17 cellular contexts compared by ENCODE assay signal in genomic region chr3:150248865-150249360, GRCh38.
DNase-seq lines count a peak whose midpoint lies in the region; FAIRE-seq and TF ChIP-seq lines count a peak whose summit lies in the region.
"Had no signal": no experiment of that assay in that cellular context is flagged by ENCODE, and none has a peak within 500 bp of the region (broad histone marks: within the 10 kb centered on the region; RNA-seq: fewer than 3 reads in every experiment).

No MANE protein-coding gene starts in this region.

- FAIRE-seq in GM19239 (lab: Jason Lieb, UNC): no peak
- FAIRE-seq: G401.6, GM12892 had no signal

- H3K4me1 Mint-ChIP-seq in brain (peaks cover 57% of the 10 kb centered on the region), mesothelial cell of epicardium (peaks cover 41% of the 10 kb centered on the region)
- H3K4me1 Mint-ChIP-seq: activated CD4-positive, alpha-beta T cell treated with anti-CD3 and anti-CD28 coated beads, Interleukin-2, amount 10 ng/mL, durations not matched to agents 24 days and 14 days; activated naive CD4-positive, alpha-beta T cell treated with anti-CD3 and anti-CD28 coated beads, Interleukin-2, amount 50 U/mL, for 24 hours had no signal

- peak overlapping the region in 2 of 5 experiments; percentile 6 to 16 for H3K4me3 Mint-ChIP-seq in brain
- H3K4me3 Mint-ChIP-seq in mesothelial cell of epicardium: no peak overlapping the region
- H3K4me3 Mint-ChIP-seq: activated CD4-positive, alpha-beta T cell treated with anti-CD3 and anti-CD28 coated beads, Interleukin-2, amount 10 ng/mL, durations not matched to agents 24 days and 14 days; activated naive CD4-positive, alpha-beta T cell treated with anti-CD3 and anti-CD28 coated beads, Interleukin-2, amount 50 U/mL, for 24 hours had no signal

- H3K4me3 ChIP-seq in skeletal muscle satellite cell (ENCODE audit: low read length): no peak overlapping the region
- H3K4me3 ChIP-seq: body of pancreas, lung had no signal

- H3K9me3 Mint-ChIP-seq in brain (peaks cover 0 to 4% (median 0%) of the 10 kb centered on the region in 5 experiments), mesothelial cell of epicardium (peaks cover 3% of the 10 kb centered on the region)
- H3K9me3 Mint-ChIP-seq: activated CD4-positive, alpha-beta T cell treated with anti-CD3 and anti-CD28 coated beads, Interleukin-2, amount 10 ng/mL, durations not matched to agents 24 days and 14 days; activated naive CD4-positive, alpha-beta T cell treated with anti-CD3 and anti-CD28 coated beads, Interleukin-2, amount 50 U/mL, for 24 hours had no signal

- DNase-seq in HEK293T (ENCODE audit: extremely low spot score) (no peak), mesothelial cell of epicardium (ENCODE audit: low spot score in 2 of 2, unreplicated experiment in 2 of 2) (no peak), NCI-H187 (lab: John Stamatoyannopoulos, UW) (no peak), NCI-H1048 (lab: John Stamatoyannopoulos, UW) (no peak), hepatic stellate cell (ENCODE audit: low spot score) (no peak), GM19239 (ENCODE audit: insufficient read length, low spot score) (no peak)
- DNase-seq: activated CD4-positive, alpha-beta T cell treated with anti-CD3 and anti-CD28 coated beads, Interleukin-2, amount 10 ng/mL, durations not matched to agents 24 days and 14 days; body of pancreas; erythroblast; NCI-H2081 treated with DMSO at 0.1 percent for 48 hours; NCI-H526 treated with DMSO at 0.1 percent for 48 hours had no signal

- TF ChIP-seq CTCF in brain (conservative IDR thresholded peaks at IDR 0.05) (no peak), mesothelial cell of epicardium (IDR thresholded peaks at IDR 0.05; ENCODE audit: unreplicated experiment) (no peak)

- H3K9me3 ChIP-seq in skeletal muscle satellite cell (replicated peaks; ENCODE audit: low read length): no peaks in the 10 kb centered on the region
- H3K9me3 ChIP-seq: body of pancreas had no signal

- H3K36me3 Mint-ChIP-seq in brain: no peaks in the 10 kb centered on the region
- no peaks in the 10 kb centered on the region for H3K36me3 Mint-ChIP-seq in mesothelial cell of epicardium
- H3K36me3 Mint-ChIP-seq: activated naive CD4-positive, alpha-beta T cell treated with anti-CD3 and anti-CD28 coated beads, Interleukin-2, amount 50 U/mL, for 24 hours had no signal

- peaks cover 54% of the 10 kb centered on the region for H3K4me1 ChIP-seq in skeletal muscle satellite cell (ENCODE audit: control insufficient read depth, insufficient read depth, low read length)

- peak overlapping the region in 4 of 5 experiments; percentile 45 to 74 (median 64) for H3K27ac Mint-ChIP-seq in brain
- H3K27ac Mint-ChIP-seq in mesothelial cell of epicardium: peak overlapping the region; percentile 95
- H3K27ac Mint-ChIP-seq: activated CD4-positive, alpha-beta T cell treated with anti-CD3 and anti-CD28 coated beads, Interleukin-2, amount 10 ng/mL, durations not matched to agents 24 days and 14 days; activated naive CD4-positive, alpha-beta T cell treated with anti-CD3 and anti-CD28 coated beads, Interleukin-2, amount 50 U/mL, for 24 hours had no signal

- H3K4me2 ChIP-seq in skeletal muscle satellite cell (ENCODE audit: low read length): peak overlapping the region; percentile 40

- CTCF ChIA-PET in HEK293T (lab: Yijun Ruan, JAX): interaction anchor here (0.6 kb wide), 1 partner anchor 539 kb away, joined by 3 read pairs; no protein-coding TSS in a partner anchor

- H3K27me3 Mint-ChIP-seq in brain (peaks cover 4% of the 10 kb centered on the region), mesothelial cell of epicardium (ENCODE audit: low read depth) (no peaks in the 10 kb centered on the region)

- peak overlapping the region; percentile 50 for H3K9ac ChIP-seq in skeletal muscle satellite cell (ENCODE audit: low read depth, low read length)

- POLR2A ChIA-PET in HEK293T (lab: Yijun Ruan, JAX): no interaction called here

- H3K27me3 ChIP-seq in skeletal muscle satellite cell (ENCODE audit: control insufficient read depth, insufficient read depth, low read length): no peaks in the 10 kb centered on the region
- H3K27me3 ChIP-seq: body of pancreas had no signal

- no peaks in the 10 kb centered on the region for H3K36me3 ChIP-seq in skeletal muscle satellite cell (ENCODE audit: insufficient read depth, low read length)

TF ChIP-seq in HEK293T, 16 proteins besides CTCF, POLR2A, EP300 and RAD21:
- no peak for TF ChIP-seq SP1 (IDR thresholded peaks at IDR 0.05)
- peak; percentile 63 for TF ChIP-seq PKNOX1 (IDR thresholded peaks at IDR 0.05)
TF ChIP-seq in HEK293T: peak in this region for 1.
